Comparison of ENCODE assay signal across 18 cellular contexts in genomic region chr10:111137012-111137411, GRCh38.
DNase-seq lines count a peak whose midpoint lies in the region; ATAC-seq and TF ChIP-seq lines count a peak whose summit lies in the region.
"Had no signal": no experiment of that assay in that cellular context is flagged by ENCODE, and none has a peak within 500 bp of the region (broad histone marks: within the 10 kb centered on the region; RNA-seq: fewer than 3 reads in every experiment).

No MANE protein-coding gene starts in this region.

- H3K27me3 ChIP-seq in H7 (ENCODE audit: control insufficient read depth, insufficient read depth, low read length) (no peaks in the 10 kb centered on the region), iPS-20b (ENCODE audit: insufficient read depth, low read length) (peaks cover 17% of the 10 kb centered on the region; the same call in 1 of the 2 replicates)

- no peaks in the 10 kb centered on the region for H3K9me3 ChIP-seq in iPS-20b (ENCODE audit: insufficient read depth, low read depth, low read length)

- no peak for ATAC-seq in SK-N-SH treated with all-trans-retinoic acid at 6 μM for 48 hours
- ATAC-seq: left ventricle myocardium superior had no signal

- peak; percentile 70 for DNase-seq in H7
- peak; percentile 63 for DNase-seq in NCI-H345 treated with DMSO at 0.1 percent for 48 hours (lab: John Stamatoyannopoulos, UW; ENCODE audit: unreplicated experiment)
- DNase-seq in renal cortical epithelial cell (ENCODE audit: low read depth), result peak; percentile 74
- no peak for DNase-seq in COR-L47 (lab: John Stamatoyannopoulos, UW)
- no peak for DNase-seq in SHP77 treated with DMSO at 0.1 percent for 48 hours (lab: John Stamatoyannopoulos, UW)
- DNase-seq: activated CD8-positive, alpha-beta memory T cell treated with anti-CD3 and anti-CD28 coated beads, Interleukin-2, amount 50 U/mL, for 4 hours; activated gamma-delta T cell treated with Interleukin-2 at 50 U/mL for 16 hours; AML-193; effector CD8-positive, alpha-beta T cell; GF-D8; hypothalamus; left ventricle myocardium superior; NCI-H1048; stimulated activated CD4-positive, alpha-beta T cell treated with anti-CD3 and anti-CD28 coated beads, Interleukin-4, amount 100 ng/mL, for 1 hour; substantia nigra had no signal

- H3K36me3 ChIP-seq in H7 (replicated peaks; ENCODE audit: control insufficient read depth, insufficient read depth, low read length) (no peaks in the 10 kb centered on the region), iPS-20b (ENCODE audit: insufficient read depth, low read depth, low read length) (no peaks in the 10 kb centered on the region)

- H3K4me1 ChIP-seq in iPS-20b (ENCODE audit: insufficient read depth, low read length), result peaks cover 23% of the 10 kb centered on the region; the same call in 1 of the 2 replicates

- H3K4me3 ChIP-seq in H7 (ENCODE audit: insufficient read depth, low read depth, low read length), result no peak overlapping the region
- H3K4me3 ChIP-seq in iPS-20b (ENCODE audit: low read length), result peak overlapping the region; percentile 44
- H3K4me3 ChIP-seq: skin epidermis had no signal

- 0 out of 2 replicates have a peak overlapping the region, but pooled peaks have one; percentile 36 for H3K9ac ChIP-seq in iPS-20b (ENCODE audit: low read depth, low read length)

- H3K27ac ChIP-seq in iPS-20b (ENCODE audit: low read length), result peak overlapping the region; percentile 37
- H3K27ac ChIP-seq: skin epidermis had no signal

TF ChIP-seq in SK-N-SH treated with all-trans-retinoic acid at 6 μM for 48 hours, 23 proteins besides CTCF, POLR2A, EP300 and RAD21:
- TF ChIP-seq PPARA (CRISPR knock-in tag; IDR thresholded peaks at IDR 0.05; ENCODE audit: borderline replicate concordance) (no peak), ZFP30 (CRISPR knock-in tag; IDR thresholded peaks at IDR 0.05) (no peak), POU6F1 (CRISPR knock-in tag; IDR thresholded peaks at IDR 0.05; ENCODE audit: borderline replicate concordance, low read depth) (no peak), ISL1 (CRISPR knock-in tag; IDR thresholded peaks at IDR 0.05) (no peak), SNAI2 (CRISPR knock-in tag; IDR thresholded peaks at IDR 0.05) (no peak), ZNF70 (CRISPR knock-in tag; IDR thresholded peaks at IDR 0.05) (no peak), CSRNP3 (CRISPR knock-in tag; IDR thresholded peaks at IDR 0.05) (no peak), GLIS3 (CRISPR knock-in tag; IDR thresholded peaks at IDR 0.05) (no peak), TCF4 (CRISPR knock-in tag; IDR thresholded peaks at IDR 0.05; ENCODE audit: borderline replicate concordance) (no peak), ZNF8 (CRISPR knock-in tag; IDR thresholded peaks at IDR 0.05) (no peak), RARB (CRISPR knock-in tag; IDR thresholded peaks at IDR 0.05) (no peak)

Comparison
In these comparisons a context has a peak if more than half of its experiments do, and no peak if none do; other contexts are left out.
1. DNase-seq: peak in H7 (single experiment), NCI-H345 treated with DMSO at 0.1 percent for 48 hours (single experiment) and renal cortical epithelial cell (single experiment); none in COR-L47 (single experiment) and SHP77 treated with DMSO at 0.1 percent for 48 hours (single experiment).